In the genomic region with DNA sequence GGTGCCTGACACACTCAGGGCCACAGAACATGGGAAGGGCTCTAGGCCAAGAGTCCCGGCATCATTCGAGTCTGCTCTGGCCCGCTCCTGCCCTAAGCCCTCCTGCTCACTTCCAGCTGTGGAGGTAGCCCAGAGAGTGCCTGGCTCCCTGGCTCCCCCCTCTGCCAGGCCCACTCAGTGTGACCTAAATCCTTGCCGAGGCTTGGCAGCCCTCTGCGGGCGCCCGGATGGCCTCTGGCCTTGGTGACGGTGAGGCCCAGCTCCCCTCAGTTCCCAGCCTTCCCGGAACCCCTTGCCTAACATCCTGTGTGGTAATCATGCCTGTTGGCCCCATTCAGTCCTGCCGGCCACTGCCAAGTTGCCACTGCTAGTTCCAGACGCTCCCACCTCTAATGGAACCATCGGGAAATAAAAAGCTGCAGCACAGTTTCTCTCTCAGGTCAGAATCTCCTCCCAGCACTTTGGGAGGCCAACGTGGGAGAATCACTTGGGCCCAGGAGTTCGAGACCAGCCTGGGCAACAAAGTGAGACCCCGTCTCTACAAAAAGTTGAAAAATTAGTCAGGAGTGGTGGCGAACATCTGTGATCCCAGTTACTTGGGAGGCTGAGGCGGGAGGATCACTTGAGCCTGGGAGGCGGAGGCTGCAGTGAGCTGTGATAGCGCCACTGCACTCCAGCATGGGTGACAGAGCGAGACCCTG, we compare ENCODE assay signal across 1 cellular context.
TF ChIP-seq lines count a peak whose summit lies in the region.

No MANE protein-coding gene starts in this region.

TF ChIP-seq in HepG2, 621 proteins besides CTCF, POLR2A, EP300 and RAD21 (continued from another document and continues in another):
- peak; percentile 91 for TF ChIP-seq SKIL (CRISPR knock-in tag; IDR thresholded peaks at IDR 0.05; ENCODE audit: borderline replicate concordance)
- TF ChIP-seq ZNF850 (CRISPR knock-in tag; conservative IDR thresholded peaks at IDR 0.05) = no peak
- 0 out of 2 replicates have a peak, but pooled peaks have one; percentile 30 for TF ChIP-seq ZBTB44 (CRISPR knock-in tag; IDR thresholded peaks at IDR 0.05)
- peak; percentile 72; the same call in 1 of the 2 replicates for TF ChIP-seq ZFP1 (CRISPR knock-in tag; IDR thresholded peaks at IDR 0.05)
- peak; percentile 85; the same call in 1 of the 2 replicates for TF ChIP-seq FOXK1 (CRISPR knock-in tag; IDR thresholded peaks at IDR 0.05; ENCODE audit: borderline replicate concordance, low read depth)
- TF ChIP-seq, protein P1, sequence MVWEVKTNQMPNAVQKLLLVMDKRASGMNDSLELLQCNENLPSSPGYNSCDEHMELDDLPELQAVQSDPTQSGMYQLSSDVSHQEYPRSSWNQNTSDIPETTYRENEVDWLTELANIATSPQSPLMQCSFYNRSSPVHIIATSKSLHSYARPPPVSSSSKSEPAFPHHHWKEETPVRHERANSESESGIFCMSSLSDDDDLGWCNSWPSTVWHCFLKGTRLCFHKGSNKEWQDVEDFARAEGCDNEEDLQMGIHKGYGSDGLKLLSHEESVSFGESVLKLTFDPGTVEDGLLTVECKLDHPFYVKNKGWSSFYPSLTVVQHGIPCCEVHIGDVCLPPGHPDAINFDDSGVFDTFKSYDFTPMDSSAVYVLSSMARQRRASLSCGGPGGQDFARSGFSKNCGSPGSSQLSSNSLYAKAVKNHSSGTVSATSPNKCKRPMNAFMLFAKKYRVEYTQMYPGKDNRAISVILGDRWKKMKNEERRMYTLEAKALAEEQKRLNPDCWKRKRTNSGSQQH (CRISPR knock-in tag; IDR thresholded peaks at IDR 0.05; ENCODE audit: low read depth) = peak; percentile 92
- TF ChIP-seq FOXJ3 (CRISPR knock-in tag; IDR thresholded peaks at IDR 0.05; ENCODE audit: borderline replicate concordance) = peak; percentile 37; the same call in 1 of the 2 replicates
- TF ChIP-seq, protein P2, sequence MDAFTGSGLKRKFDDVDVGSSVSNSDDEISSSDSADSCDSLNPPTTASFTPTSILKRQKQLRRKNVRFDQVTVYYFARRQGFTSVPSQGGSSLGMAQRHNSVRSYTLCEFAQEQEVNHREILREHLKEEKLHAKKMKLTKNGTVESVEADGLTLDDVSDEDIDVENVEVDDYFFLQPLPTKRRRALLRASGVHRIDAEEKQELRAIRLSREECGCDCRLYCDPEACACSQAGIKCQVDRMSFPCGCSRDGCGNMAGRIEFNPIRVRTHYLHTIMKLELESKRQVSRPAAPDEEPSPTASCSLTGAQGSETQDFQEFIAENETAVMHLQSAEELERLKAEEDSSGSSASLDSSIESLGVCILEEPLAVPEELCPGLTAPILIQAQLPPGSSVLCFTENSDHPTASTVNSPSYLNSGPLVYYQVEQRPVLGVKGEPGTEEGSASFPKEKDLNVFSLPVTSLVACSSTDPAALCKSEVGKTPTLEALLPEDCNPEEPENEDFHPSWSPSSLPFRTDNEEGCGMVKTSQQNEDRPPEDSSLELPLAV (CRISPR knock-in tag; conservative IDR thresholded peaks at IDR 0.05; ENCODE audit: low read depth) = no peak
- peak; percentile 90 for TF ChIP-seq PHF21A (CRISPR knock-in tag; IDR thresholded peaks at IDR 0.05)
- TF ChIP-seq ZNF691 (CRISPR knock-in tag; IDR thresholded peaks at IDR 0.05; ENCODE audit: borderline replicate concordance, low read depth) = peak; percentile 67
- TF ChIP-seq ZFP90 (CRISPR knock-in tag; IDR thresholded peaks at IDR 0.05; ENCODE audit: borderline replicate concordance) = no peak
- TF ChIP-seq BORCS8-MEF2B (CRISPR knock-in tag; IDR thresholded peaks at IDR 0.05) = no peak
- no peak for TF ChIP-seq MYNN (CRISPR knock-in tag; IDR thresholded peaks at IDR 0.05; ENCODE audit: low read depth)
- peak; percentile 83 for TF ChIP-seq BCL6 (CRISPR knock-in tag; IDR thresholded peaks at IDR 0.05)
- TF ChIP-seq ZNF414 (CRISPR knock-in tag; IDR thresholded peaks at IDR 0.05) = no peak
- TF ChIP-seq, protein P3, sequence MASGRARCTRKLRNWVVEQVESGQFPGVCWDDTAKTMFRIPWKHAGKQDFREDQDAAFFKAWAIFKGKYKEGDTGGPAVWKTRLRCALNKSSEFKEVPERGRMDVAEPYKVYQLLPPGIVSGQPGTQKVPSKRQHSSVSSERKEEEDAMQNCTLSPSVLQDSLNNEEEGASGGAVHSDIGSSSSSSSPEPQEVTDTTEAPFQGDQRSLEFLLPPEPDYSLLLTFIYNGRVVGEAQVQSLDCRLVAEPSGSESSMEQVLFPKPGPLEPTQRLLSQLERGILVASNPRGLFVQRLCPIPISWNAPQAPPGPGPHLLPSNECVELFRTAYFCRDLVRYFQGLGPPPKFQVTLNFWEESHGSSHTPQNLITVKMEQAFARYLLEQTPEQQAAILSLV (CRISPR knock-in tag; IDR thresholded peaks at IDR 0.05; ENCODE audit: borderline replicate concordance) = no peak
- no peak for TF ChIP-seq ZNF20 (CRISPR knock-in tag; IDR thresholded peaks at IDR 0.05)
- TF ChIP-seq KDM3A (CRISPR knock-in tag; IDR thresholded peaks at IDR 0.05; ENCODE audit: low read depth) = peak; percentile 90; the same call in 1 of the 2 replicates
- TF ChIP-seq CENPT (CRISPR knock-in tag; IDR thresholded peaks at IDR 0.05; ENCODE audit: low read depth) = no peak
- TF ChIP-seq SP140L (CRISPR knock-in tag; IDR thresholded peaks at IDR 0.05; ENCODE audit: borderline replicate concordance) = no peak
- no peak for TF ChIP-seq KAT7 (CRISPR knock-in tag; IDR thresholded peaks at IDR 0.05; ENCODE audit: borderline replicate concordance)
- no peak for TF ChIP-seq SETDB1 (CRISPR knock-in tag; IDR thresholded peaks at IDR 0.05; ENCODE audit: borderline replicate concordance)
- TF ChIP-seq EED (CRISPR knock-in tag; IDR thresholded peaks at IDR 0.05) = no peak
- TF ChIP-seq JUN (CRISPR knock-in tag; IDR thresholded peaks at IDR 0.05) = no peak
- peak; percentile 52; the same call in 1 of the 2 replicates for TF ChIP-seq SNAPC2 (CRISPR knock-in tag; IDR thresholded peaks at IDR 0.05)
- no peak for TF ChIP-seq SOX6 (IDR thresholded peaks at IDR 0.05)
- peak; percentile 84; the same call in 1 of the 2 replicates for TF ChIP-seq SOX6 (CRISPR knock-in tag; IDR thresholded peaks at IDR 0.05)
- TF ChIP-seq, protein P4, sequence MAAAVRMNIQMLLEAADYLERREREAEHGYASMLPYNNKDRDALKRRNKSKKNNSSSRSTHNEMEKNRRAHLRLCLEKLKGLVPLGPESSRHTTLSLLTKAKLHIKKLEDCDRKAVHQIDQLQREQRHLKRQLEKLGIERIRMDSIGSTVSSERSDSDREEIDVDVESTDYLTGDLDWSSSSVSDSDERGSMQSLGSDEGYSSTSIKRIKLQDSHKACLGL (CRISPR knock-in tag; IDR thresholded peaks at IDR 0.05) = no peak; the same call in 1 of the 2 replicates
- TF ChIP-seq, protein P5, sequence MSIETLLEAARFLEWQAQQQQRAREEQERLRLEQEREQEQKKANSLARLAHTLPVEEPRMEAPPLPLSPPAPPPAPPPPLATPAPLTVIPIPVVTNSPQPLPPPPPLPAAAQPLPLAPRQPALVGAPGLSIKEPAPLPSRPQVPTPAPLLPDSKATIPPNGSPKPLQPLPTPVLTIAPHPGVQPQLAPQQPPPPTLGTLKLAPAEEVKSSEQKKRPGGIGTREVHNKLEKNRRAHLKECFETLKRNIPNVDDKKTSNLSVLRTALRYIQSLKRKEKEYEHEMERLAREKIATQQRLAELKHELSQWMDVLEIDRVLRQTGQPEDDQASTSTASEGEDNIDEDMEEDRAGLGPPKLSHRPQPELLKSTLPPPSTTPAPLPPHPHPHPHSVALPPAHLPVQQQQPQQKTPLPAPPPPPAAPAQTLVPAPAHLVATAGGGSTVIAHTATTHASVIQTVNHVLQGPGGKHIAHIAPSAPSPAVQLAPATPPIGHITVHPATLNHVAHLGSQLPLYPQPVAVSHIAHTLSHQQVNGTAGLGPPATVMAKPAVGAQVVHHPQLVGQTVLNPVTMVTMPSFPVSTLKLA (IDR thresholded peaks at IDR 0.05) = no peak
- no peak for TF ChIP-seq MATR3 (CRISPR knock-in tag; IDR thresholded peaks at IDR 0.05)
- TF ChIP-seq GABPA (IDR thresholded peaks at IDR 0.05; ENCODE audit: low read depth, low read length) = peak; percentile 41; the same call in 1 of the 2 replicates
- peak; percentile 77 for TF ChIP-seq GABPA (CRISPR knock-in tag; IDR thresholded peaks at IDR 0.05; ENCODE audit: low read depth)
- no peak for TF ChIP-seq BRCA1 (CRISPR knock-in tag; IDR thresholded peaks at IDR 0.05)
- TF ChIP-seq ZNF510 (CRISPR knock-in tag; IDR thresholded peaks at IDR 0.05; ENCODE audit: low read depth) = no peak
- TF ChIP-seq USF2 (IDR thresholded peaks at IDR 0.05; ENCODE audit: low read depth, low read length) = no peak
- no peak for TF ChIP-seq USF2 (CRISPR knock-in tag; IDR thresholded peaks at IDR 0.05; ENCODE audit: borderline replicate concordance)
- TF ChIP-seq ZFY (CRISPR knock-in tag; IDR thresholded peaks at IDR 0.05) = peak; percentile 86
